Comparison of ENCODE assay signal across 8 cellular contexts in the genomic region with DNA sequence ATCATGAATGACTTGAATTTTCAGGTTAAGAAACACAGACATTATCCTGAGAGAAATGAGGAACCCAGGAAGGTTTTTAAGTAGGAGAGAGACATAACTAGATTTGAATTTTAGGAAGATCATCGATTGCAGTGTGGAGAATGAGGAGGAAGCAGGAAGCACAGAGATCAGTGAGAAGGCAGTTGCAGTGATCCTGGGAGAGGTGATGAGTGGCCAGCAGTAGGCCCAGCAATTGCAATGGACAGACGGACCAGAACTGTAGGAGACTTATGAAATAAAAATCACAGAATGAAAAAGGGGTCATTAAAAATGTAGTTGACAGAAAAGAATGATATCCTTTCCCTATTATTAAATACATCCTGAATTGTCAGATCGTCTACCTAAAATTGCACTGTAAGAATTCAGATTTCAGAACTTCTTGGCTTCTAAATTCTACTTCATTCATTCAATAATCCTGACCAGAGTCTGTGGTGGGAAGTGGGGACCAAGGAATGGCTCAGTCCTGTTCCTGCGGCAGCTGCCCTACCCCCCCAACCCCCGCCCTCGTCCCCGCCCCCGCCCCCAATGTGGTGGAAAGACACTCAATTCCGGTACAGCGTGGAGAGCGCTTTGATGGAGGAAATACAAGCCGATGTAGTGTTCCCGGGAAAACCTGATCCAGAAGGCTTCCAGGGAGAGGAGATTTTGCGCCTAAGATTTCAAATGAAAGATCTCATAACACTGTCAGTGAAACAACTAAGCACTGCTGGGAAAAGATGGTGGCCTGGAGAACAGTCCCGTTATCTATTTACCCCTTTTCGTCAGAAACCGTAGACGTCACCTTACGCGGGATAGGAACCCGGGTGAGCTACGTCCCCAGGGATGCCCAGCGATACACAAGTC. TPM values are rescaled to one million over a fixed set of nuclear protein-coding genes. Genes with fewer than 3 reads are reported as not detected.
DNase-seq lines count a peak whose midpoint lies in the region; ATAC-seq and TF ChIP-seq lines count a peak whose summit lies in the region.

No MANE protein-coding gene starts in this region.

- H3K9me2 ChIP-seq in GM23338 (ENCODE audit: insufficient read depth), result no peaks in the 10 kb centered on the region

- peak overlapping the region; percentile 59 for H3K4me3 ChIP-seq in GM23338
- H3K4me3 ChIP-seq in WERI-Rb-1 (ENCODE audit: low read depth, low read length), result peak overlapping the region; percentile 50

- ATAC-seq in GM23338 (peak; percentile 0; the same call in 2 of the 3 replicates), foreskin keratinocyte (peak; percentile 10), sciatic nerve (peak; percentile 7), GM18873 (IDR thresholded peaks at IDR 0.05; ENCODE audit: low FRiP score, unreplicated experiment) (no peak)

- H3K9me3 Mint-ChIP-seq in GM23338, result no peaks in the 10 kb centered on the region

- H3K4me2 ChIP-seq in GM23338, result peak overlapping the region; percentile 87

- H3K27me3 ChIP-seq in GM23338 (ENCODE audit: insufficient read depth), result no peaks in the 10 kb centered on the region
- H3K27me3 ChIP-seq in WERI-Rb-1 (ENCODE audit: insufficient read depth, low read depth, severe bottlenecking), result no peaks in the 10 kb centered on the region
- H3K27me3 ChIP-seq in foreskin keratinocyte, result no peaks in the 10 kb centered on the region

- DNase-seq in GM23338 (ENCODE audit: low spot score) (no peak), WERI-Rb-1 (no peak), foreskin keratinocyte (no peak), sciatic nerve (ENCODE audit: low spot score) (no peak), H4 (ENCODE audit: low spot score) (no peak)
- no peak for DNase-seq in effector CD4-positive, alpha-beta T cell
- no peak for DNase-seq in stimulated activated CD4-positive, alpha-beta T cell treated with anti-CD3 and anti-CD28 coated beads, Interleukin-4, amount 100 ng/mL, for 24 hours

- H3K4me3 Mint-ChIP-seq in GM23338, result peak overlapping the region; percentile 64

- H2AFZ ChIP-seq in GM23338, result no peak overlapping the region

- peaks cover 17% of the 10 kb centered on the region; the same call in 1 of the 2 replicates for H4K20me1 ChIP-seq in GM23338 (replicated peaks; ENCODE audit: insufficient read depth)

- peak overlapping the region; percentile 87 for H3K27ac Mint-ChIP-seq in GM23338

- H3K36me3 ChIP-seq in GM23338 (ENCODE audit: insufficient read depth), result peaks cover 22% of the 10 kb centered on the region
- H3K36me3 ChIP-seq in WERI-Rb-1, result peaks cover 37% of the 10 kb centered on the region

- TF ChIP-seq CTCF in GM23338 (conservative IDR thresholded peaks at IDR 0.05; ENCODE audit: low read depth in 2 of 2), result no peak
- TF ChIP-seq CTCF in WERI-Rb-1 (IDR thresholded peaks at IDR 0.05; ENCODE audit: low read depth, low read length), result no peak
- no peak for TF ChIP-seq CTCF in foreskin keratinocyte (conservative IDR thresholded peaks at IDR 0.05)

- peaks cover 37% of the 10 kb centered on the region for H3F3A ChIP-seq in GM23338 (replicated peaks; ENCODE audit: low read depth)

- peak overlapping the region; percentile 68; the same call in 1 of the 2 replicates for H3K27ac ChIP-seq in GM23338 (ENCODE audit: low read depth)
- peak overlapping the region; percentile 94 for H3K27ac ChIP-seq in WERI-Rb-1
- no peak overlapping the region for H3K27ac ChIP-seq in foreskin keratinocyte

- H3K9me3 ChIP-seq in WERI-Rb-1 (ENCODE audit: severe bottlenecking), result no peaks in the 10 kb centered on the region

- H3K36me3 Mint-ChIP-seq in GM23338 (ENCODE audit: low read depth), result peaks cover 36% of the 10 kb centered on the region

- peaks cover 34% of the 10 kb centered on the region for H3K4me1 Mint-ChIP-seq in GM23338

- peaks cover 19% of the 10 kb centered on the region for H3K27me3 Mint-ChIP-seq in GM23338 (ENCODE audit: insufficient read depth, low read depth, poor library complexity)

- H3K4me1 ChIP-seq in GM23338 (ENCODE audit: insufficient read depth) (peaks cover 20% of the 10 kb centered on the region), foreskin keratinocyte (no peaks in the 10 kb centered on the region)

- no peaks in the 10 kb centered on the region for H3K79me2 ChIP-seq in GM23338 (replicated peaks; ENCODE audit: insufficient read depth)

- intact Hi-C loops in sciatic nerve (cut with DNase I), result loop anchor here (5.0 kb wide), 1 partner anchor 149 kb away; no protein-coding TSS in a partner anchor

TF ChIP-seq in GM23338, 12 proteins besides CTCF, POLR2A, EP300 and RAD21 (continues in another document):
- TF ChIP-seq, protein P1, sequence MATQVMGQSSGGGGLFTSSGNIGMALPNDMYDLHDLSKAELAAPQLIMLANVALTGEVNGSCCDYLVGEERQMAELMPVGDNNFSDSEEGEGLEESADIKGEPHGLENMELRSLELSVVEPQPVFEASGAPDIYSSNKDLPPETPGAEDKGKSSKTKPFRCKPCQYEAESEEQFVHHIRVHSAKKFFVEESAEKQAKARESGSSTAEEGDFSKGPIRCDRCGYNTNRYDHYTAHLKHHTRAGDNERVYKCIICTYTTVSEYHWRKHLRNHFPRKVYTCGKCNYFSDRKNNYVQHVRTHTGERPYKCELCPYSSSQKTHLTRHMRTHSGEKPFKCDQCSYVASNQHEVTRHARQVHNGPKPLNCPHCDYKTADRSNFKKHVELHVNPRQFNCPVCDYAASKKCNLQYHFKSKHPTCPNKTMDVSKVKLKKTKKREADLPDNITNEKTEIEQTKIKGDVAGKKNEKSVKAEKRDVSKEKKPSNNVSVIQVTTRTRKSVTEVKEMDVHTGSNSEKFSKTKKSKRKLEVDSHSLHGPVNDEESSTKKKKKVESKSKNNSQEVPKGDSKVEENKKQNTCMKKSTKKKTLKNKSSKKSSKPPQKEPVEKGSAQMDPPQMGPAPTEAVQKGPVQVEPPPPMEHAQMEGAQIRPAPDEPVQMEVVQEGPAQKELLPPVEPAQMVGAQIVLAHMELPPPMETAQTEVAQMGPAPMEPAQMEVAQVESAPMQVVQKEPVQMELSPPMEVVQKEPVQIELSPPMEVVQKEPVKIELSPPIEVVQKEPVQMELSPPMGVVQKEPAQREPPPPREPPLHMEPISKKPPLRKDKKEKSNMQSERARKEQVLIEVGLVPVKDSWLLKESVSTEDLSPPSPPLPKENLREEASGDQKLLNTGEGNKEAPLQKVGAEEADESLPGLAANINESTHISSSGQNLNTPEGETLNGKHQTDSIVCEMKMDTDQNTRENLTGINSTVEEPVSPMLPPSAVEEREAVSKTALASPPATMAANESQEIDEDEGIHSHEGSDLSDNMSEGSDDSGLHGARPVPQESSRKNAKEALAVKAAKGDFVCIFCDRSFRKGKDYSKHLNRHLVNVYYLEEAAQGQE (IDR thresholded peaks at IDR 0.05; ENCODE audit: unreplicated experiment), result no peak
- no peak for TF ChIP-seq EZH2phosphoT487 (IDR thresholded peaks at IDR 0.05; ENCODE audit: unreplicated experiment)

RNA-seq across cellular contexts. Expression of gene SLC2A1, which starts 35.1 kb away (rescaled TPM):
- total RNA-seq in GM23338 (2014; rRNA removed; shearing (Covaris generic)), result 305 and 479 TPM in 2 replicates
- polyA plus RNA-seq in GM23338 (2016; fragmentation: Nextera tagmentation; extraction: Ambion mirVana) (63.9 and 66.1 TPM in 2 replicates), foreskin keratinocyte (178 and 182 TPM in 2 replicates)
- total RNA-seq in foreskin keratinocyte (204 and 209 TPM in 2 replicates), sciatic nerve (968 TPM)
- total RNA-seq in H4 (2014; rRNA removed; shearing (Covaris generic)), result 372 and 398 TPM in 2 replicates
